In genomic region chr14:21039585-21040369, GRCh38 we compare ENCODE assay signal across 8 cellular contexts. TPM values are rescaled to one million over a fixed set of nuclear protein-coding genes. Genes with fewer than 3 reads are reported as not detected.
A peak's percentile ranks its signal among the peaks of the same experiment; 100 is the strongest.
DNase-seq lines count a peak whose midpoint lies in the region; ATAC-seq, FAIRE-seq and TF ChIP-seq lines count a peak whose summit lies in the region.

No MANE protein-coding gene starts in this region.

- ATAC-seq in GM18873 (IDR thresholded peaks at IDR 0.05; ENCODE audit: low FRiP score, unreplicated experiment), result no peak

- H3K4me3 ChIP-seq in H7 (ENCODE audit: insufficient read depth, low read depth, low read length), result no peak overlapping the region
- no peak overlapping the region for H3K4me3 ChIP-seq in small intestine (ENCODE audit: low read depth in 1 of 2, low read length in 2 of 2)

- no peaks in the 10 kb centered on the region for H3K9me3 ChIP-seq in small intestine (ENCODE audit: control insufficient read depth, low read depth)

- intact Hi-C loops in MCF 10A (cut with micrococcal nuclease), result loop anchor here (1.0 to 2.0 kb wide), 4 partner anchors 25 to 342 kb away; no protein-coding TSS in a partner anchor

- H3K27me3 Mint-ChIP-seq in MCF 10A (ENCODE audit: insufficient read depth, unreplicated experiment), result no peaks in the 10 kb centered on the region

- DNase-seq in COR-L47 (lab: John Stamatoyannopoulos, UW) (peak; percentile 33), H7 (peak; percentile 75), NOMO-1 (lab: John Stamatoyannopoulos, UW; ENCODE audit: unreplicated experiment in 2 of 2) (peak; percentile 34 to 58), MCF 10A (ENCODE audit: unreplicated experiment) (peak; percentile 69), iPS-NIHi11 (ENCODE audit: low spot score) (peak; percentile 73), small intestine (peak; percentile 68), activated gamma-delta T cell (lab: John Stamatoyannopoulos, UW) (no peak)

- H3K27ac ChIP-seq in small intestine (ENCODE audit: low read depth in 1 of 2, low read length in 1 of 2), result peak overlapping the region in 1 of 2 donors; percentile 69

- H3K36me3 ChIP-seq in H7 (replicated peaks; ENCODE audit: control insufficient read depth, insufficient read depth, low read length) (no peaks in the 10 kb centered on the region), small intestine (ENCODE audit: control insufficient read depth in 2 of 2, insufficient read depth in 2 of 2, low read length in 2 of 2) (no peaks in the 10 kb centered on the region)

- no peak overlapping the region for H3K4me3 Mint-ChIP-seq in MCF 10A (ENCODE audit: unreplicated experiment)

- H3K36me3 Mint-ChIP-seq in MCF 10A (ENCODE audit: insufficient read depth, unreplicated experiment), result peaks cover under 1% of the 10 kb centered on the region

- CTCF ChIA-PET in MCF 10A (lab: Yijun Ruan, JAX), result interaction anchor here (0.6 to 7.2 kb wide), 42 partner anchors 9 to 1262 kb away, joined by 3 to 391 read pairs (median 6); partner anchors contain the start of genes ARHGEF40, SLC39A2, TMEM253 and TPPP2

- no TSS peak for BruUV-seq in MCF 10A (replicated peaks; lab: Mats Ljungman, UMichigan)

- no peak for FAIRE-seq in small intestine (lab: Jason Lieb, UNC)

- WGBS in small intestine, 3 donors, result 44 to 50% (median 45%) methylated on average over 8 of the region's 8 CpGs

- peak; percentile 51 for TF ChIP-seq CTCF in MCF 10A (IDR thresholded peaks at IDR 0.05; ENCODE audit: unreplicated experiment)

- H3K27me3 ChIP-seq in H7 (ENCODE audit: control insufficient read depth, insufficient read depth, low read length) (no peaks in the 10 kb centered on the region; the same call in 1 of the 2 replicates), small intestine (ENCODE audit: control insufficient read depth in 2 of 2, insufficient read depth in 2 of 2, low read length in 2 of 2) (no peaks in the 10 kb centered on the region)

- peaks cover 34% of the 10 kb centered on the region for H3K4me1 Mint-ChIP-seq in MCF 10A (ENCODE audit: insufficient read depth, unreplicated experiment)

- H3K9me3 Mint-ChIP-seq in MCF 10A (ENCODE audit: unreplicated experiment), result no peaks in the 10 kb centered on the region

- POLR2A ChIA-PET in MCF 10A (lab: Yijun Ruan, JAX), result interaction anchor here (0.6 to 3.0 kb wide), 8 partner anchors 12 to 64 kb away, joined by 3 to 40 read pairs (median 4); partner anchors contain the start of gene ARHGEF40

- peaks cover 0 to 5% of the 10 kb centered on the region in 2 donors for H3K4me1 ChIP-seq in small intestine (ENCODE audit: control insufficient read depth in 2 of 2, insufficient read depth in 1 of 2, low read depth in 1 of 2, low read length in 1 of 2)

- H3K27ac Mint-ChIP-seq in MCF 10A (ENCODE audit: low read depth, unreplicated experiment), result no peak overlapping the region

RNA-seq across cellular contexts. Expression of gene RNASE7, which starts 2.4 kb away (rescaled TPM):
- not detected in 2 replicates for total RNA-seq in H7 (2014; rRNA removed; shearing (Covaris generic))
- total RNA-seq in MCF 10A (2022), result 10.9 and 11.8 TPM in 2 replicates
- polyA plus RNA-seq in small intestine, result under 1 TPM in 1 of 3 donors, not detected in 2; 0.04 TPM

RNA-seq across cellular contexts. Expression of gene RNASE13, which starts 5.2 kb away (rescaled TPM):
- total RNA-seq in H7 (2014; rRNA removed; shearing (Covaris generic)), result not detected in 2 replicates
- total RNA-seq in MCF 10A (2022), result not detected in 2 replicates
- not detected for polyA plus RNA-seq in small intestine

RNA-seq across cellular contexts. Expression of gene TPPP2, which starts 9.8 kb away (rescaled TPM):
- total RNA-seq in H7 (2014; rRNA removed; shearing (Covaris generic)), result 0.15 TPM in 1 of 2 replicates, not detected in the other
- total RNA-seq in MCF 10A (2022), result not detected in 2 replicates
- polyA plus RNA-seq in small intestine, result under 1 TPM in 1 of 3 donors, not detected in 2; 0.34 TPM

RNA-seq across cellular contexts. Expression of gene NDRG2, which starts 14.9 kb away (rescaled TPM):
- 21.5 and 33.5 TPM in 2 replicates for total RNA-seq in H7 (2014; rRNA removed; shearing (Covaris generic))
- total RNA-seq in MCF 10A (2022), result 0.81 and 0.82 TPM in 2 replicates
- polyA plus RNA-seq in small intestine, result 100 to 1,000 TPM in 1 of 3 donors, 10 to 100 TPM in 2; 44.5 to 129 (median 88.1) TPM

RNA-seq across cellular contexts. Expression of gene RNASE8, which starts 17.8 kb away (rescaled TPM):
- not detected in 2 replicates for total RNA-seq in H7 (2014; rRNA removed; shearing (Covaris generic))
- total RNA-seq in MCF 10A (2022), result not detected in 2 replicates
- polyA plus RNA-seq in small intestine, result not detected

Comparison
In these comparisons a context has a peak if more than half of its experiments do, and no peak if none do; other contexts are left out.
1. RNA of gene RNASE7, which starts 2.4 kb away (total RNA-seq): 10.9 to 11.8 TPM in MCF 10A; not detected in H7; every median in the first group is over 10 times any median in the second.